In the genomic region with DNA sequence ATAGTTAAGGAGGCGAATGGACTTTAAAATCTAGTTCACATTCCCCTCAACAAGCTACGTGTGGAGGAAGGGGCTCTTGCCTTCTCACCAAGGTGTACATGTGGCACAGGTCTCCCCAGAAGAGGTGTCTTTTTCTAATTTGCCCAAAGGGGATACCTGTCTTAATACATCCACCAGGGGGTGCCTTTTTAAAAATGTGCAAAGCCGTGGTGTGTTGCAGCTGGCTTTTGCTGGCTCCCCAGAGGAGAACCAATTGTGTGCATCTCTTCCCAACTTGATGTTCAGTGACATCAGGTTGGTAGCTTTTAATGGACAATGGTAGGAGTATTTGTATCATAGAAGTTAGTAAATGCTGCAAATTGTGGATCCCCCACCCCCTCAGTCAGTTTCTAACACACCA, we compare ENCODE assay signal across 8 cellular contexts. TPM values are rescaled to one million over a fixed set of nuclear protein-coding genes. Genes with fewer than 3 reads are reported as not detected.
A peak's percentile ranks its signal among the peaks of the same experiment; 100 is the strongest.
DNase-seq lines count a peak whose midpoint lies in the region; ATAC-seq lines count a peak whose summit lies in the region.

No MANE protein-coding gene starts in this region.

- no peaks in the 10 kb centered on the region for H3K27me3 Mint-ChIP-seq in CD8-positive, alpha-beta memory T cell

- H3K36me3 Mint-ChIP-seq in CD8-positive, alpha-beta memory T cell: peaks cover 16 to 49% (median 36%) of the 10 kb centered on the region in 3 donors

- no peak overlapping the region for H3K27ac ChIP-seq in CD8-positive, alpha-beta memory T cell (ENCODE audit: low read depth, low read length)

- H3K27me3 ChIP-seq in CD8-positive, alpha-beta memory T cell (ENCODE audit: insufficient read depth, low read length, poor library complexity, severe bottlenecking): no peaks in the 10 kb centered on the region

- DNase-seq in CD8-positive, alpha-beta memory T cell: peak; percentile 4 to 67 (median 61)
- peak; percentile 53 for DNase-seq in M059J (ENCODE audit: low read depth)
- DNase-seq in activated T-helper 1 cell treated with Interleukin-2 at 50 U/mL for 16 hours (ENCODE audit: low read depth): peak; percentile 8
- peak; percentile 39 for DNase-seq in iris pigment epithelial cell (ENCODE audit: low read depth)
- DNase-seq in kidney tubule cell (ENCODE audit: low spot score): no peak
- no peak for DNase-seq in NOMO-1 (lab: John Stamatoyannopoulos, UW; ENCODE audit: unreplicated experiment in 2 of 2)

- no peak overlapping the region for H3K4me3 ChIP-seq in CD8-positive, alpha-beta memory T cell (ENCODE audit: low read length)

- peaks cover 22 to 37% (median 27%) of the 10 kb centered on the region in 5 donors for H3K9me3 Mint-ChIP-seq in CD8-positive, alpha-beta memory T cell

- H3K4me1 Mint-ChIP-seq in CD8-positive, alpha-beta memory T cell: peaks cover 7 to 8% (median 7%) of the 10 kb centered on the region in 3 donors

- H3K4me3 Mint-ChIP-seq in CD8-positive, alpha-beta memory T cell: peak overlapping the region in 1 of 7 donors; percentile 32

- peak overlapping the region in 4 of 8 donors; percentile 15 to 27 (median 22) for H3K27ac Mint-ChIP-seq in CD8-positive, alpha-beta memory T cell

- ATAC-seq in GM19463 (IDR thresholded peaks at IDR 0.05; ENCODE audit: unreplicated experiment) (peak; percentile 31), GM19455 (IDR thresholded peaks at IDR 0.05; ENCODE audit: unreplicated experiment) (no peak)

- POLR2A ChIA-PET in CD8-positive, alpha-beta memory T cell (lab: Charles Lee): interaction anchor here (0.6 to 2.3 kb wide), 7 partner anchors 46 to 91 kb away, joined by 3 to 14 read pairs (median 4); no protein-coding TSS in a partner anchor

- peaks cover 21% of the 10 kb centered on the region for H3K9me3 ChIP-seq in CD8-positive, alpha-beta memory T cell (ENCODE audit: low read length)

- CTCF ChIA-PET in CD8-positive, alpha-beta memory T cell (lab: Charles Lee): interaction anchor here (0.7 to 6.9 kb wide), 22 partner anchors 10 to 306 kb away, joined by 3 to 86 read pairs (median 4); partner anchors contain the start of gene GPR19

- peaks cover 7% of the 10 kb centered on the region for H3K36me3 ChIP-seq in CD8-positive, alpha-beta memory T cell (ENCODE audit: insufficient read depth, low read length)

- H3K4me1 ChIP-seq in CD8-positive, alpha-beta memory T cell (ENCODE audit: insufficient read depth, low read length): no peaks in the 10 kb centered on the region

RNA-seq across cellular contexts. Expression of gene CREBL2, which starts 33.8 kb away (rescaled TPM):
- 10 to 100 TPM; 21.2 to 23.2 TPM for total RNA-seq in CD8-positive, alpha-beta memory T cell
- polyA plus RNA-seq in CD8-positive, alpha-beta memory T cell: 50.2 TPM
- total RNA-seq in M059J (2014; rRNA removed; shearing (Covaris generic)): 22.9 and 37.3 TPM in 2 replicates

RNA-seq across cellular contexts. Expression of gene GPR19, which starts 50.5 kb away (rescaled TPM):
- total RNA-seq in CD8-positive, alpha-beta memory T cell: 1 to 10 TPM; 9.1 TPM
- 1.3 TPM for polyA plus RNA-seq in CD8-positive, alpha-beta memory T cell
- 5.2 and 7.1 TPM in 2 replicates for total RNA-seq in M059J (2014; rRNA removed; shearing (Covaris generic))

Comparison
In these comparisons a context has a peak if more than half of its experiments do, and no peak if none do; other contexts are left out.
1. DNase-seq: peak in CD8-positive, alpha-beta memory T cell (5 of 5), M059J (single experiment), activated T-helper 1 cell treated with Interleukin-2 at 50 U/mL for 16 hours (single experiment) and iris pigment epithelial cell (single experiment); none in kidney tubule cell (single experiment) and NOMO-1 (0 of 2).